Comparison of ENCODE assay signal across 7 cellular contexts in genomic region chr6:110813813-110814487, GRCh38. TPM values are rescaled to one million over a fixed set of nuclear protein-coding genes. Genes with fewer than 3 reads are reported as not detected.
DNase-seq lines count a peak whose midpoint lies in the region; ATAC-seq and TF ChIP-seq lines count a peak whose summit lies in the region.

No MANE protein-coding gene starts in this region.

- H3K4me1 ChIP-seq in gastroesophageal sphincter, result peaks cover 0 to 21% (median 7%) of the 10 kb centered on the region in 3 donors

- peak overlapping the region; percentile 64 for H3K4me3 ChIP-seq in WERI-Rb-1 (ENCODE audit: low read depth, low read length)
- peak overlapping the region; percentile 72 to 92 for H3K4me3 ChIP-seq in gastroesophageal sphincter

- WGBS in gastroesophageal sphincter (ENCODE audit: low coverage in 1 of 2), 2 donors, result 13 to 17% methylated on average over 9 to 16 of the region's 20 CpGs

- ATAC-seq in gastroesophageal sphincter (no peak), HG03571 (IDR thresholded peaks at IDR 0.05; ENCODE audit: unreplicated experiment) (no peak)

- H3K27ac ChIP-seq in WERI-Rb-1 (peak overlapping the region; percentile 91), gastroesophageal sphincter (peak overlapping the region; percentile 88 to 97 (median 95))

- H3K9me3 ChIP-seq in WERI-Rb-1 (ENCODE audit: severe bottlenecking) (no peaks in the 10 kb centered on the region), gastroesophageal sphincter (no peaks in the 10 kb centered on the region)

- peak; percentile 21 for DNase-seq in EH (ENCODE audit: low read depth)
- DNase-seq in HT-29 (ENCODE audit: low spot score), result peak; percentile 48
- DNase-seq in WERI-Rb-1, result peak; percentile 10
- DNase-seq in putamen (ENCODE audit: low spot score), result peak; percentile 27
- DNase-seq in mesenteric fat pad (ENCODE audit: low spot score), result no peak

- no peak for TF ChIP-seq EP300 in gastroesophageal sphincter (IDR thresholded peaks at IDR 0.05)

- TF ChIP-seq POLR2A in gastroesophageal sphincter (IDR thresholded peaks at IDR 0.05), result no peak

- no peak for TF ChIP-seq CTCF in WERI-Rb-1 (IDR thresholded peaks at IDR 0.05; ENCODE audit: low read depth, low read length)
- TF ChIP-seq CTCF in gastroesophageal sphincter (IDR thresholded peaks at IDR 0.05), result no peak

- H3K27me3 ChIP-seq in WERI-Rb-1 (ENCODE audit: insufficient read depth, low read depth, severe bottlenecking) (no peaks in the 10 kb centered on the region), gastroesophageal sphincter (no peaks in the 10 kb centered on the region)

- H3K36me3 ChIP-seq in WERI-Rb-1 (peaks cover 8% of the 10 kb centered on the region), gastroesophageal sphincter (no peaks in the 10 kb centered on the region)

RNA-seq across cellular contexts. Expression of gene CDK19, which starts 1.3 kb away (rescaled TPM):
- 4.0 and 4.8 TPM in 2 replicates for total RNA-seq in HT-29 (2014; rRNA removed; shearing (Covaris generic))
- 10 to 100 TPM; 12.9 to 23.2 (median 13.2) TPM for total RNA-seq in gastroesophageal sphincter
- 11.9 TPM for total RNA-seq in mesenteric fat pad
